Comparison of ENCODE assay signal across 11 cellular contexts in the genomic region with DNA sequence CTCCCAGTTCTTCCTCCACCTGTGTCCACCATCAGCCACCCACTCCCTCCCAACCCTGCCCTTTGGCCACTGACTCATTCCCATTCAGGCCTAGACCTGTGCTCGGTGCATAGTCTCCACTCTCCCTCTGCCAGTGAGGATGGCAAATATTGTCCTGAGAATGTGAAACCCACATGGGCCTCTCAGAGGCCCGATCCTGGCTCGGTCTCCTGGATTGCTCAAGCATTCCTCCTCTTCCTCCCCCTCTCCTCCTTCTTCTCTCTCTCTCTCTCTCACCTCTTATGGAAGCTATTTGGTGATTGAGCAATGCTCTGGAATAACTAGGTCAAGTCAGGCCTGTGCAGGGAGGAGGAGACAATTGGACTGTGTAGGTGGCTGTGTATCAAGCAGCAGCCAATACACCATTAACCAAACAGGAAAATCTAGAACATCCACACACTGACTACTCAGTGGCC.
DNase-seq lines count a peak whose midpoint lies in the region; ATAC-seq and TF ChIP-seq lines count a peak whose summit lies in the region.
"Had no signal": no experiment of that assay in that cellular context is flagged by ENCODE, and none has a peak within 500 bp of the region (broad histone marks: within the 10 kb centered on the region; RNA-seq: fewer than 3 reads in every experiment).

No MANE protein-coding gene starts in this region.

- H3K27ac ChIP-seq in HEK293 (ENCODE audit: extremely low read depth, low read depth, low read length) (no peak overlapping the region), colonic mucosa (no peak overlapping the region), testis (peak overlapping the region in 1 of 2 donors; percentile 50)

- TF ChIP-seq CTCF in HEK293 (tag by site-specific recombination; IDR thresholded peaks at IDR 0.05), result no peak
- no peak for TF ChIP-seq CTCF in colonic mucosa (IDR thresholded peaks at IDR 0.05)
- no peak for TF ChIP-seq CTCF in testis (IDR thresholded peaks at IDR 0.05)

- 59 to 65% methylated on average over 3 of the region's 3 CpGs for WGBS in testis, 2 donors

- CTCF ChIA-PET in HEK293 (lab: Yijun Ruan, JAX), result no interaction called here

- no peaks in the 10 kb centered on the region for H3K9me3 ChIP-seq in HEK293 (ENCODE audit: control insufficient read depth, insufficient read depth, low read depth, low read length)
- H3K9me3 ChIP-seq in colonic mucosa, result no peaks in the 10 kb centered on the region
- H3K9me3 ChIP-seq in testis, result no peaks in the 10 kb centered on the region

- intact Hi-C loops in colonic mucosa (cut with DNase I) (no loop called here), testis (cut with DNase I; ENCODE audit: low total_unique reads) (no loop called here)

- DNase-seq in colonic mucosa (peak; percentile 47), kidney tubule cell (ENCODE audit: low spot score) (peak; percentile 74), testis (peak; percentile 36), NCI-H2107 treated with DMSO at 0.1 percent for 48 hours (lab: John Stamatoyannopoulos, UW; ENCODE audit: unreplicated experiment) (no peak), NCI-H510A (lab: John Stamatoyannopoulos, UW) (no peak)
- DNase-seq: activated gamma-delta T cell, NCI-H1930 had no signal

- no peaks in the 10 kb centered on the region for H3K4me1 ChIP-seq in HEK293 (ENCODE audit: control insufficient read depth, insufficient read depth, low read length)
- no peaks in the 10 kb centered on the region for H3K4me1 ChIP-seq in colonic mucosa
- H3K4me1 ChIP-seq in testis, result peaks cover 7% of the 10 kb centered on the region

- ATAC-seq in HG03280 (IDR thresholded peaks at IDR 0.05; ENCODE audit: unreplicated experiment), result no peak
- no peak for ATAC-seq in GM19035 (IDR thresholded peaks at IDR 0.05; ENCODE audit: unreplicated experiment)
- ATAC-seq: activated CD4-positive, CD25-positive, alpha-beta regulatory T cell treated with anti-CD3 and anti-CD28 coated beads, Interleukin-2, amount 50 U/mL, for 24 hours had no signal

- TF ChIP-seq POLR2A in testis (IDR thresholded peaks at IDR 0.05), result no peak

- H3K27me3 ChIP-seq in colonic mucosa (no peaks in the 10 kb centered on the region), testis (no peaks in the 10 kb centered on the region)

- no peaks in the 10 kb centered on the region for H3K36me3 ChIP-seq in HEK293 (ENCODE audit: control insufficient read depth in 2 of 2, insufficient read depth in 1 of 2, low read length in 2 of 2)
- no peaks in the 10 kb centered on the region for H3K36me3 ChIP-seq in colonic mucosa
- no peaks in the 10 kb centered on the region for H3K36me3 ChIP-seq in testis (ENCODE audit: low read depth, missing control alignments)

- POLR2A ChIA-PET in HEK293 (lab: Yijun Ruan, JAX), result no interaction called here

- H3K9ac ChIP-seq in colonic mucosa (ENCODE audit: low read depth in 2 of 2, low read length in 2 of 2), result no peak overlapping the region

- H3K4me3 ChIP-seq in HEK293 (ENCODE audit: low read depth, low read length), result no peak overlapping the region
- H3K4me3 ChIP-seq in colonic mucosa, result no peak overlapping the region
- no peak overlapping the region for H3K4me3 ChIP-seq in testis

TF ChIP-seq in HEK293, 187 proteins besides CTCF, POLR2A, EP300 and RAD21:
- TF ChIP-seq EGR2 (tag by site-specific recombination; IDR thresholded peaks at IDR 0.05; ENCODE audit: low read depth) (peak; percentile 42; the same call in 1 of the 2 replicates), ZNF514 (tag by site-specific recombination; IDR thresholded peaks at IDR 0.05) (no peak), ZNF560 (tag by site-specific recombination; IDR thresholded peaks at IDR 0.05; ENCODE audit: borderline replicate concordance) (no peak)

Comparison
In these comparisons a context has a peak if more than half of its experiments do, and no peak if none do; other contexts are left out.
1. DNase-seq: peak in colonic mucosa (single experiment), kidney tubule cell (single experiment) and testis (single experiment); none in NCI-H2107 treated with DMSO at 0.1 percent for 48 hours (single experiment) and NCI-H510A (single experiment).